Comparison of ENCODE assay signal across 34 cellular contexts in genomic region chr6:123744840-123745239, GRCh38.
"Had no signal": no experiment of that assay in that cellular context is flagged by ENCODE, and none has a peak within 500 bp of the region (broad histone marks: within the 10 kb centered on the region; RNA-seq: fewer than 3 reads in every experiment).

No MANE protein-coding gene starts in this region.

- H3K27me3 ChIP-seq: MG63 had no signal

- H3K36me3 ChIP-seq: MG63 had no signal

- H3K27ac ChIP-seq: KMS-11 had no signal

- DNase-seq: Karpas-422, Kasumi-1, KG1, MG63, MM.1S, MV-4-11, NCI-H1048, NCI-H1092, NCI-H1092 treated with DMSO at 0.1 percent for 48 hours, NCI-H1105, NCI-H1105 treated with DMSO at 0.1 percent for 48 hours, NCI-H1417, NCI-H1417 treated with DMSO at 0.1 percent for 48 hours, NCI-H1436, NCI-H1436 treated with DMSO at 0.1 percent for 48 hours, NCI-H146, NCI-H1694, NCI-H1694 treated with DMSO at 0.1 percent for 48 hours, NCI-H187, NCI-H187 treated with DMSO at 0.1 percent for 48 hours, NCI-H1930, NCI-H2029, NCI-H2029 treated with DMSO at 0.1 percent for 48 hours, NCI-H2081, NCI-H2081 treated with DMSO at 0.1 percent for 48 hours, NCI-H2107, NCI-H2171, NCI-H2171 treated with DMSO at 0.1 percent for 48 hours, NCI-H2227 treated with DMSO at 0.1 percent for 48 hours, NCI-H226, NCI-H345, NCI-H446, NCI-H446 treated with DMSO at 0.1 percent for 48 hours had no signal

- H3K9me3 ChIP-seq: MG63 had no signal

- H3K4me3 ChIP-seq: MG63 had no signal
